Comparison of ENCODE assay signal across 8 cellular contexts in the genomic region with DNA sequence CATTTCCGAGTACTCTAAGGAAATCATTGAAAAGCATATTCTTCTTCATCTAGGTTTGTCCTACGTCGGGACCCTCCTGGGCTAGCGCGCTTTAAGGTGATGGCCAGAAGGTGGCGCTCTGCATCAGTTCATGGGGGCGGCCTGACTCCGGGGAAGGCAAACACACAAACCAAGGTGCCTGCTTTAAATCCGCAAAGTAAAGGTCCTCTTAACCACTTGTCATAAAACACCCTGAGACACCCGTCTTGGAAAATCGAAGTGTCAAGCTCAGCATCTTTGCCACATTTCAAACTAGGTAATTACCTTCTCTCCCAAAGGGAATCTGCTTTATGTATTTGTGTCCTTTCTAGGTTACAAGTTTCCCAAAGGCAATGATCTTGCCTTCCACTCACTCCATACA. TPM values are rescaled to one million over a fixed set of nuclear protein-coding genes. Genes with fewer than 3 reads are reported as not detected.
A peak's percentile ranks its signal among the peaks of the same experiment; 100 is the strongest.
DNase-seq lines count a peak whose midpoint lies in the region; ATAC-seq, FAIRE-seq and TF ChIP-seq lines count a peak whose summit lies in the region.

No MANE protein-coding gene starts in this region.

- H3K9ac ChIP-seq in smooth muscle cell (ENCODE audit: low read depth): no peak overlapping the region

- H3K4me1 ChIP-seq in HAP-1: no peaks in the 10 kb centered on the region; the same call in 1 of the 2 replicates
- H3K4me1 ChIP-seq in ascending aorta: no peaks in the 10 kb centered on the region
- H3K4me1 ChIP-seq in smooth muscle cell (ENCODE audit: low read depth): no peaks in the 10 kb centered on the region

- H3K9me3 Mint-ChIP-seq in T-helper 2 cell treated with Interferon-gamma antibody and Interleukin-4, amounts not matched to agents 5 μg/mL and 100 μg/mL, for 36 hours: no peaks in the 10 kb centered on the region

- no peaks in the 10 kb centered on the region for H3F3A ChIP-seq in smooth muscle cell (ENCODE audit: low read depth)

- H3K79me2 ChIP-seq in smooth muscle cell (ENCODE audit: low read depth): no peaks in the 10 kb centered on the region

- H3K36me3 Mint-ChIP-seq in T-helper 2 cell treated with Interferon-gamma antibody and Interleukin-4, amounts not matched to agents 5 μg/mL and 100 μg/mL, for 36 hours (ENCODE audit: low read depth): no peaks in the 10 kb centered on the region

- no peaks in the 10 kb centered on the region for H3K4me1 Mint-ChIP-seq in T-helper 2 cell treated with Interferon-gamma antibody and Interleukin-4, amounts not matched to agents 5 μg/mL and 100 μg/mL, for 36 hours (ENCODE audit: low read depth)

- intact Hi-C loops in ascending aorta (cut with DNase I): loop anchor here (1.0 kb wide), 1 partner anchor 113 kb away; no protein-coding TSS in a partner anchor

- TF ChIP-seq CTCF in D721Med (IDR thresholded peaks at IDR 0.05; ENCODE audit: insufficient read depth, missing control alignments) (peak; percentile 99), ascending aorta (IDR thresholded peaks at IDR 0.05) (peak; percentile 79 to 95 (median 91)), smooth muscle cell (IDR thresholded peaks at IDR 0.05; ENCODE audit: borderline replicate concordance, insufficient read depth, poor library complexity, severe bottlenecking) (peak; percentile 93)

- no peak overlapping the region for H3K27ac ChIP-seq in ascending aorta
- no peak overlapping the region for H3K27ac ChIP-seq in smooth muscle cell (ENCODE audit: low read depth)

- FAIRE-seq in D721Med (lab: Jason Lieb, UNC): no peak

- H3K9me3 ChIP-seq in HAP-1 (no peaks in the 10 kb centered on the region), ascending aorta (no peaks in the 10 kb centered on the region), smooth muscle cell (replicated peaks; ENCODE audit: low read depth) (no peaks in the 10 kb centered on the region)

- 5% methylated on average over 11 of the region's 11 CpGs for WGBS in smooth muscle cell (ENCODE audit: low lambda C conversion rate)

- H3K4me3 ChIP-seq in HAP-1 (no peak overlapping the region), ascending aorta (no peak overlapping the region), smooth muscle cell (no peak overlapping the region)

- DNase-seq in D721Med (ENCODE audit: insufficient read length, low spot score): no peak
- DNase-seq in HAP-1 (ENCODE audit: low spot score in 2 of 2): peak; percentile 70 to 86
- peak; percentile 17 for DNase-seq in NCI-H1436 treated with DMSO at 0.1 percent for 48 hours (lab: John Stamatoyannopoulos, UW)
- DNase-seq in T-helper 2 cell treated with Interferon-gamma antibody and Interleukin-4, amounts not matched to agents 5 μg/mL and 100 μg/mL, for 36 hours (ENCODE audit: low spot score): peak; percentile 46
- DNase-seq in ascending aorta (ENCODE audit: low spot score in 2 of 2): peak in 1 of 2 donors; percentile 84
- DNase-seq in hippocampal formation (lab: John Stamatoyannopoulos, UW): peak; percentile 45 to 61
- peak; percentile 33 for DNase-seq in smooth muscle cell (lab: John Stamatoyannopoulos, UW; ENCODE audit: unreplicated experiment)

- no peak overlapping the region for H3K27ac Mint-ChIP-seq in T-helper 2 cell treated with Interferon-gamma antibody and Interleukin-4, amounts not matched to agents 5 μg/mL and 100 μg/mL, for 36 hours

- H3K4me3 Mint-ChIP-seq in T-helper 2 cell treated with Interferon-gamma antibody and Interleukin-4, amounts not matched to agents 5 μg/mL and 100 μg/mL, for 36 hours: no peak overlapping the region

- peaks cover 42% of the 10 kb centered on the region for H3K27me3 Mint-ChIP-seq in T-helper 2 cell treated with Interferon-gamma antibody and Interleukin-4, amounts not matched to agents 5 μg/mL and 100 μg/mL, for 36 hours (ENCODE audit: low read depth)

- in situ Hi-C loops in HAP-1 (cut with MboI; ENCODE audit: low sequenced_read_pairs): loop anchor here (10.0 kb wide), 1 partner anchor 127 kb away; no protein-coding TSS in a partner anchor

- ATAC-seq in GM18873 (IDR thresholded peaks at IDR 0.05; ENCODE audit: low FRiP score, unreplicated experiment): no peak

- H3K36me3 ChIP-seq in HAP-1 (replicated peaks) (no peaks in the 10 kb centered on the region), ascending aorta (peaks cover 0 to 2% of the 10 kb centered on the region in 2 donors), smooth muscle cell (ENCODE audit: low read depth) (no peaks in the 10 kb centered on the region)

- H2AFZ ChIP-seq in smooth muscle cell (ENCODE audit: low read depth): no peak overlapping the region

- no peak overlapping the region for H3K4me2 ChIP-seq in smooth muscle cell

- peaks cover 8% of the 10 kb centered on the region; the same call in 1 of the 2 replicates for H3K27me3 ChIP-seq in HAP-1 (ENCODE audit: low read depth)
- no peaks in the 10 kb centered on the region for H3K27me3 ChIP-seq in ascending aorta
- peaks cover 5% of the 10 kb centered on the region for H3K27me3 ChIP-seq in smooth muscle cell (ENCODE audit: low read depth)

- no peaks in the 10 kb centered on the region for H4K20me1 ChIP-seq in smooth muscle cell (ENCODE audit: low read depth)

RNA-seq across cellular contexts. Expression of a gene that starts 34.0 kb away (rescaled TPM):
- total RNA-seq in ascending aorta (56.0 TPM), smooth muscle cell (1.8 and 2.7 TPM in 2 replicates)
- polyA plus RNA-seq in smooth muscle cell: 3.8 and 5.8 TPM in 2 replicates

Comparison
In these comparisons a context has a peak if more than half of its experiments do, and no peak if none do; other contexts are left out.
1. RNA of a gene that starts 34.0 kb away (total RNA-seq): 56.0 TPM in ascending aorta (single experiment); 1.8 to 2.7 TPM in smooth muscle cell; every median in the first group is over 10 times any median in the second.
2. Peak in every context shown above with its lines, with median percentiles within 50 percentile points of each other: CTCF ChIP-seq.